In genomic region chr13:107367258-107367657, GRCh38 we compare ENCODE assay signal across 13 cellular contexts.
A peak's percentile ranks its signal among the peaks of the same experiment; 100 is the strongest.
DNase-seq lines count a peak whose midpoint lies in the region; FAIRE-seq and TF ChIP-seq lines count a peak whose summit lies in the region.
"Had no signal": no experiment of that assay in that cellular context is flagged by ENCODE, and none has a peak within 500 bp of the region (broad histone marks: within the 10 kb centered on the region; RNA-seq: fewer than 3 reads in every experiment).

No MANE protein-coding gene starts in this region.

- no peak for TF ChIP-seq POLR2A in H54 (IDR thresholded peaks at IDR 0.05; ENCODE audit: low read depth, low read length)

- DNase-seq in H54 (ENCODE audit: insufficient read length, low spot score) (no peak), RKO (ENCODE audit: low spot score) (peak; percentile 34), fibroblast of pulmonary artery (ENCODE audit: low read depth) (peak; percentile 30), renal cortical epithelial cell (ENCODE audit: low read depth) (peak; percentile 76), GDM1 (lab: John Stamatoyannopoulos, UW) (no peak), mesenteric fat pad (ENCODE audit: low spot score) (no peak), inferior parietal cortex (ENCODE audit: extremely low spot score) (no peak)
- DNase-seq: CD8-positive, alpha-beta memory T cell; NCI-H1436 treated with DMSO at 0.1 percent for 48 hours; NCI-H446; SIG-M5; SW 1271 had no signal

- TF ChIP-seq CTCF in fibroblast of pulmonary artery (IDR thresholded peaks at IDR 0.05; ENCODE audit: low read length, missing control alignments), result no peak

- FAIRE-seq in H54 (lab: Jason Lieb, UNC), result peak; percentile 99

- H3K4me3 ChIP-seq in fibroblast of pulmonary artery (replicated peaks; ENCODE audit: low read depth, low read length), result no peak overlapping the region
- H3K4me3 ChIP-seq: BLaER1 had no signal

Comparison
In these comparisons a context has a peak if more than half of its experiments do, and no peak if none do; other contexts are left out.
1. DNase-seq: peak in RKO (single experiment), fibroblast of pulmonary artery (single experiment) and renal cortical epithelial cell (single experiment); none in H54 (single experiment), GDM1 (single experiment), mesenteric fat pad (single experiment) and inferior parietal cortex (single experiment).